ENCODE assay signal across 19 cellular contexts in genomic region chr7:12907774-12908173, GRCh38.
"Had no signal": no experiment of that assay in that cellular context is flagged by ENCODE, and none has a peak within 500 bp of the region (broad histone marks: within the 10 kb centered on the region; RNA-seq: fewer than 3 reads in every experiment).

No MANE protein-coding gene starts in this region.

- H3K9me3 Mint-ChIP-seq: activated naive CD4-positive, alpha-beta T cell treated with anti-CD3 and anti-CD28 coated beads, Interleukin-2, amount 50 U/mL, for 72 hours; activated T-helper 2 cell treated with anti-CD3 and anti-CD28 coated beads, Interferon-gamma antibody, Interleukin-2, Interleukin-4, amounts not matched to agents 10 μg/mL and 5 μg/mL and 100 μg/mL, durations not matched to agents 14 hours and 24 hours and 36 hours; naive B cell; nephron progenitor cell; WTC11 had no signal

- DNase-seq: activated CD4-positive, alpha-beta T cell treated with anti-CD3 and anti-CD28 coated beads, Interleukin-2, amount 50 U/mL, for 4 hours; activated CD8-positive, alpha-beta memory T cell treated with anti-CD3 and anti-CD28 coated beads, Interleukin-2, amount 50 U/mL, for 4 hours; activated naive CD4-positive, alpha-beta T cell; activated T-cell treated with anti-CD3 and anti-CD28 coated beads, Interleukin-2, amount 50 U/mL, for 1 hour; central memory CD4-positive, alpha-beta T cell; foreskin keratinocyte; heart left ventricle; hypothalamus; naive B cell; nephron progenitor cell; psoas muscle; stimulated activated CD4-positive, alpha-beta T cell treated with anti-CD3 and anti-CD28 coated beads, Interleukin-1b, Interleukin-23, amount 100 ng/mL, for 48 hours; stimulated activated naive CD4-positive, alpha-beta T cell; T-helper 17 cell; tibial artery had no signal

- H3K4me3 Mint-ChIP-seq: mesothelial cell of epicardium, naive B cell, nephron progenitor cell, T-helper 17 cell, WTC11 had no signal

- ATAC-seq: activated naive CD4-positive, alpha-beta T cell treated with anti-CD3 and anti-CD28 coated beads, Interleukin-2, amount 50 U/mL, for 72 hours; foreskin keratinocyte; heart left ventricle; psoas muscle; T-helper 17 cell; WTC11 had no signal

- H3K27ac Mint-ChIP-seq: activated naive CD4-positive, alpha-beta T cell treated with anti-CD3 and anti-CD28 coated beads, Interleukin-2, amount 50 U/mL, for 72 hours; activated T-helper 2 cell treated with anti-CD3 and anti-CD28 coated beads, Interferon-gamma antibody, Interleukin-2, Interleukin-4, amounts not matched to agents 10 μg/mL and 5 μg/mL and 100 μg/mL, durations not matched to agents 14 hours and 24 hours and 36 hours; mesothelial cell of epicardium; nephron progenitor cell; T-helper 17 cell; WTC11 had no signal

- H3K36me3 Mint-ChIP-seq: activated naive CD4-positive, alpha-beta T cell treated with anti-CD3 and anti-CD28 coated beads, Interleukin-2, amount 50 U/mL, for 72 hours; naive B cell; WTC11 had no signal

- H3K4me1 Mint-ChIP-seq: naive B cell, nephron progenitor cell had no signal
